ENCODE assay signal across 9 cellular contexts in genomic region chr4:110108470-110108869, GRCh38.
DNase-seq lines count a peak whose midpoint lies in the region; ATAC-seq, FAIRE-seq and TF ChIP-seq lines count a peak whose summit lies in the region.
"Had no signal": no experiment of that assay in that cellular context is flagged by ENCODE, and none has a peak within 500 bp of the region (broad histone marks: within the 10 kb centered on the region; RNA-seq: fewer than 3 reads in every experiment).

No MANE protein-coding gene starts in this region.

- no peaks in the 10 kb centered on the region for H4K20me1 ChIP-seq in K562 (replicated peaks; ENCODE audit: control insufficient read depth, insufficient read depth, low read length)

- no peaks in the 10 kb centered on the region for H3K9me3 ChIP-seq in K562 (replicated peaks; ENCODE audit: control insufficient read depth, insufficient read depth, low read depth, low read length)
- no peaks in the 10 kb centered on the region for H3K9me3 ChIP-seq in CD4-positive, alpha-beta T cell (ENCODE audit: control insufficient read depth, low read length)

- H3K36me3 ChIP-seq in K562 (ENCODE audit: control insufficient read depth, insufficient read depth, low read length): peaks cover 51% of the 10 kb centered on the region

- no peaks in the 10 kb centered on the region for H3K36me3 Mint-ChIP-seq in CD4-positive, alpha-beta T cell (ENCODE audit: low read depth)
- H3K36me3 Mint-ChIP-seq in mesothelial cell of epicardium: peaks cover 2% of the 10 kb centered on the region

- H3K4me2 ChIP-seq in K562 (ENCODE audit: insufficient read depth, low read length): no peak overlapping the region

- no peaks in the 10 kb centered on the region for H3K9me1 ChIP-seq in K562 (ENCODE audit: control insufficient read depth, insufficient read depth, low read length)

- TF ChIP-seq CTCF in K562 (IDR thresholded peaks at IDR 0.05 in 2 of 3, conservative IDR thresholded peaks at IDR 0.05 in 1 of 3; ENCODE audit: insufficient read depth in 2 of 3, low read depth in 1 of 3, low read length in 3 of 3) (no peak), mesothelial cell of epicardium (IDR thresholded peaks at IDR 0.05; ENCODE audit: unreplicated experiment) (no peak)
- TF ChIP-seq CTCF in CD4-positive, alpha-beta T cell (IDR thresholded peaks at IDR 0.05): no peak

- intact Hi-C loops in K562 (cut with micrococcal nuclease): no loop called here
- intact Hi-C loops in CD4-positive, alpha-beta T cell (cut with DNase I, micrococcal nuclease): no loop called here

- no peak for DNase-seq in K562 (ENCODE audit: extremely low read depth in 1 of 4, low spot score in 3 of 4)
- DNase-seq in hippocampal formation (lab: John Stamatoyannopoulos, UW): no peak
- DNase-seq in globus pallidus (ENCODE audit: low spot score): no peak
- DNase-seq in CD4-positive, alpha-beta T cell: no peak
- DNase-seq in mesothelial cell of epicardium (ENCODE audit: low spot score in 2 of 2, unreplicated experiment in 2 of 2): no peak

- H3K4me1 ChIP-seq in K562 (replicated peaks in 1 of 2; ENCODE audit: control insufficient read depth in 2 of 2, insufficient read depth in 2 of 2, low read length in 2 of 2): peaks cover 0 to 6% of the 10 kb centered on the region in 2 experiments; a peak in 2 of 5 replicates

- no peaks in the 10 kb centered on the region for H3K27me3 Mint-ChIP-seq in CD4-positive, alpha-beta T cell
- H3K27me3 Mint-ChIP-seq in mesothelial cell of epicardium (ENCODE audit: low read depth): no peaks in the 10 kb centered on the region

- H3K27me3 ChIP-seq in K562 (ENCODE audit: control insufficient read depth in 2 of 2, insufficient read depth in 2 of 2, low read length in 2 of 2): no peaks in the 10 kb centered on the region
- H3K27me3 ChIP-seq in CD4-positive, alpha-beta T cell (ENCODE audit: control insufficient read depth, insufficient read depth, low read length): no peaks in the 10 kb centered on the region

- H3K9me3 Mint-ChIP-seq in CD4-positive, alpha-beta T cell: no peaks in the 10 kb centered on the region
- H3K9me3 Mint-ChIP-seq in mesothelial cell of epicardium: no peaks in the 10 kb centered on the region
- H3K9me3 Mint-ChIP-seq: WTC11 had no signal

- WGBS in K562 (ENCODE audit: insufficient coverage, low coverage, missing lambda C conversion rate): 38% methylated on average over 3 of the region's 3 CpGs

- no peak for TF ChIP-seq RAD21 in K562 (CRISPR knock-in tag; conservative IDR thresholded peaks at IDR 0.05 in 1 of 2, IDR thresholded peaks at IDR 0.05 in 1 of 2)

- in situ Hi-C loops in K562 (cut with MboI): no loop called here

- peaks cover 8% of the 10 kb centered on the region; the same call in 2 of the 3 replicates for H3K79me2 ChIP-seq in K562 (ENCODE audit: control insufficient read depth, insufficient read depth, low read length)

- H3K27ac ChIP-seq in K562 (ENCODE audit: extremely low read depth, low read depth, low read length): no peak overlapping the region
- H3K27ac ChIP-seq in CD4-positive, alpha-beta T cell (ENCODE audit: low read depth, low read length): no peak overlapping the region

- no peak overlapping the region for H3K4me3 Mint-ChIP-seq in CD4-positive, alpha-beta T cell
- no peak overlapping the region for H3K4me3 Mint-ChIP-seq in mesothelial cell of epicardium
- H3K4me3 Mint-ChIP-seq: WTC11 had no signal

- POLR2A ChIA-PET in K562 (lab: Yijun Ruan, JAX): interaction anchor here (0.9 to 1.5 kb wide), 3 partner anchors 11 to 19 kb away, joined by 3 to 6 read pairs (median 4); no protein-coding TSS in a partner anchor
- POLR2A ChIA-PET in CD4-positive, alpha-beta T cell (lab: Charles Lee): interaction anchor here (0.6 kb wide), 1 partner anchor 139 kb away, joined by 3 read pairs; no protein-coding TSS in a partner anchor

- no peak for TF ChIP-seq POLR2A in K562 (conservative IDR thresholded peaks at IDR 0.05)

- no peak for TF ChIP-seq EP300 in K562 (IDR thresholded peaks at IDR 0.05; ENCODE audit: low read length)

- H3K27ac Mint-ChIP-seq in CD4-positive, alpha-beta T cell: no peak overlapping the region
- no peak overlapping the region for H3K27ac Mint-ChIP-seq in mesothelial cell of epicardium
- H3K27ac Mint-ChIP-seq: WTC11 had no signal

- no peak overlapping the region for H3K9ac ChIP-seq in K562 (ENCODE audit: insufficient read depth in 1 of 2, low read depth in 2 of 2, low read length in 2 of 2)

- CTCF ChIA-PET in K562 (lab: Yijun Ruan, JAX; ENCODE audit: low intra/inter-chr PET ratio): no interaction called here
- CTCF ChIA-PET in CD4-positive, alpha-beta T cell (lab: Charles Lee): no interaction called here

- no peaks in the 10 kb centered on the region for H3K4me1 Mint-ChIP-seq in CD4-positive, alpha-beta T cell (ENCODE audit: low read depth)
- H3K4me1 Mint-ChIP-seq in mesothelial cell of epicardium: peaks cover 35% of the 10 kb centered on the region

- no peak overlapping the region for H3K4me3 ChIP-seq in K562

- peak; percentile 91 for ATAC-seq in GM18502 (IDR thresholded peaks at IDR 0.05; ENCODE audit: poor library complexity, unreplicated experiment)
- ATAC-seq in GM21447 (IDR thresholded peaks at IDR 0.05; ENCODE audit: unreplicated experiment): peak; percentile 88
- peak; percentile 96 for ATAC-seq in HG03159 (IDR thresholded peaks at IDR 0.05; ENCODE audit: unreplicated experiment)
- ATAC-seq in K562: peak; percentile 50
- ATAC-seq in CD4-positive, alpha-beta T cell (ENCODE audit: poor library complexity): no peak
- ATAC-seq: WTC11 had no signal

- FAIRE-seq in K562 (lab: Jason Lieb, UNC): no peak

- no TSS peak for BruUV-seq in K562 (replicated peaks; lab: Mats Ljungman, UMichigan)

- H2AFZ ChIP-seq in K562 (ENCODE audit: low read depth, low read length): no peak overlapping the region

TF ChIP-seq in K562, 482 proteins besides CTCF, POLR2A, EP300 and RAD21:
- TF ChIP-seq ZNF3 (CRISPR knock-in tag; IDR thresholded peaks at IDR 0.05) (peak; percentile 71; the same call in 1 of the 2 replicates), CREBBP (IDR thresholded peaks at IDR 0.05; ENCODE audit: low read depth, low read length) (no peak), ZFP36 (IDR thresholded peaks at IDR 0.05; ENCODE audit: low read depth, low read length, partially characterized antibody) (peak; percentile 36)
